Comparison of ENCODE assay signal across 31 cellular contexts in genomic region chr18:68426731-68427315, GRCh38.
DNase-seq lines count a peak whose midpoint lies in the region; ATAC-seq, FAIRE-seq and TF ChIP-seq lines count a peak whose summit lies in the region.
"Had no signal": no experiment of that assay in that cellular context is flagged by ENCODE, and none has a peak within 500 bp of the region (broad histone marks: within the 10 kb centered on the region; RNA-seq: fewer than 3 reads in every experiment).

No MANE protein-coding gene starts in this region.

- peak overlapping the region; percentile 44; the same call in 1 of the 2 replicates for H3K27ac Mint-ChIP-seq in GM23338
- H3K27ac Mint-ChIP-seq: activated CD4-positive, alpha-beta T cell treated with anti-CD3 and anti-CD28 coated beads, Interleukin-2, amount 10 ng/mL, durations not matched to agents 24 days and 14 days; activated T-helper 1 cell treated with anti-CD3 and anti-CD28 coated beads, Interleukin-12 subunit alpha, Interleukin-12 subunit beta, Interleukin-2, Interleukin-4 antibody, amounts not matched to agents 30 ng/mL and 10 ng/mL and 1 ng/mL, durations not matched to agents 14 hours and 24 hours and 36 hours; CD4-positive, CD25-positive, alpha-beta regulatory T cell had no signal

- H2AFZ ChIP-seq in GM23338: no peak overlapping the region
- H2AFZ ChIP-seq: parathyroid adenoma had no signal

- intact Hi-C loops in transverse colon (cut with DNase I; ENCODE audit: low total_unique reads): no loop called here

- no peak overlapping the region for H3K4me3 Mint-ChIP-seq in GM23338
- H3K4me3 Mint-ChIP-seq: activated CD4-positive, alpha-beta T cell treated with anti-CD3 and anti-CD28 coated beads, Interleukin-2, amount 10 ng/mL, durations not matched to agents 24 days and 14 days; activated T-helper 1 cell treated with anti-CD3 and anti-CD28 coated beads, Interleukin-12 subunit alpha, Interleukin-12 subunit beta, Interleukin-2, Interleukin-4 antibody, amounts not matched to agents 30 ng/mL and 10 ng/mL and 1 ng/mL, durations not matched to agents 14 hours and 24 hours and 36 hours; CD4-positive, CD25-positive, alpha-beta regulatory T cell; nephron had no signal

- H3K9me3 Mint-ChIP-seq in GM23338: peaks cover 6% of the 10 kb centered on the region; the same call in 1 of the 3 replicates
- H3K9me3 Mint-ChIP-seq: activated T-helper 1 cell treated with anti-CD3 and anti-CD28 coated beads, Interleukin-12 subunit alpha, Interleukin-12 subunit beta, Interleukin-2, Interleukin-4 antibody, amounts not matched to agents 30 ng/mL and 10 ng/mL and 1 ng/mL, durations not matched to agents 14 hours and 24 hours and 36 hours had no signal

- in situ Hi-C loops in transverse colon (cut with MboI; ENCODE audit: low pct_ligation_motif_present in 1 of 4, low pct_unique_long_range_greater_than_20kb in 1 of 4, low sequenced_read_pairs in 3 of 4): no loop called here

- no peaks in the 10 kb centered on the region for H3K4me1 ChIP-seq in GM23338 (ENCODE audit: insufficient read depth)
- H3K4me1 ChIP-seq in small intestine (ENCODE audit: control insufficient read depth in 2 of 2, insufficient read depth in 1 of 2, low read depth in 1 of 2, low read length in 1 of 2): no peaks in the 10 kb centered on the region
- no peaks in the 10 kb centered on the region for H3K4me1 ChIP-seq in transverse colon
- H3K4me1 ChIP-seq: ascending aorta, left ventricle myocardium inferior, parathyroid adenoma, right atrium auricular region had no signal

- TF ChIP-seq CTCF in GM23338 (conservative IDR thresholded peaks at IDR 0.05; ENCODE audit: low read depth in 2 of 2) (no peak), fibroblast of villous mesenchyme (IDR thresholded peaks at IDR 0.05; ENCODE audit: insufficient read depth, low read depth, low read length) (no peak), transverse colon (IDR thresholded peaks at IDR 0.05) (no peak)

- no peaks in the 10 kb centered on the region for H3K4me1 Mint-ChIP-seq in GM23338
- H3K4me1 Mint-ChIP-seq: activated CD4-positive, alpha-beta T cell treated with anti-CD3 and anti-CD28 coated beads, Interleukin-2, amount 10 ng/mL, durations not matched to agents 24 days and 14 days; CD4-positive, CD25-positive, alpha-beta regulatory T cell had no signal

- no peaks in the 10 kb centered on the region; the same call in 2 of the 3 replicates for H3K36me3 Mint-ChIP-seq in GM23338 (ENCODE audit: low read depth)
- H3K36me3 Mint-ChIP-seq: CD4-positive, CD25-positive, alpha-beta regulatory T cell had no signal

- DNase-seq in GM23338 (ENCODE audit: low spot score): no peak
- peak; percentile 31 for DNase-seq in RPMI7951 (ENCODE audit: low read depth)
- DNase-seq in fibroblast of villous mesenchyme (ENCODE audit: low read depth): peak; percentile 23
- DNase-seq in small intestine: peak; percentile 66
- DNase-seq in NCI-H1417 treated with DMSO at 0.1 percent for 48 hours (lab: John Stamatoyannopoulos, UW): no peak
- DNase-seq in transverse colon: no peak
- DNase-seq: activated CD4-positive, alpha-beta T cell treated with anti-CD3 and anti-CD28 coated beads, Interleukin-2, amount 10 ng/mL, durations not matched to agents 24 days and 14 days; activated naive CD4-positive, alpha-beta T cell treated with anti-CD3 and anti-CD28 coated beads, Interleukin-2, amount 50 U/mL, for 16 hours; CD4-positive, CD25-positive, alpha-beta regulatory T cell; dorsolateral prefrontal cortex; GOT3; hypothalamus; KBM-7; left ventricle myocardium inferior; midbrain; NCI-H1694; NCI-H2171 treated with DMSO at 0.1 percent for 48 hours; NCI-H526 treated with DMSO at 0.1 percent for 48 hours; RPMI8226; stimulated activated naive CD8-positive, alpha-beta T cell treated with anti-CD3 and anti-CD28 coated beads, Interleukin-15, Interleukin-2, amounts not matched to agents 100 U/mL and 50 U/mL, for 24 hours had no signal

- no peaks in the 10 kb centered on the region for H3K27me3 ChIP-seq in GM23338 (ENCODE audit: insufficient read depth)
- no peaks in the 10 kb centered on the region for H3K27me3 ChIP-seq in small intestine (ENCODE audit: control insufficient read depth in 2 of 2, insufficient read depth in 2 of 2, low read length in 2 of 2)
- no peaks in the 10 kb centered on the region for H3K27me3 ChIP-seq in transverse colon
- H3K27me3 ChIP-seq: ascending aorta, dorsolateral prefrontal cortex, right atrium auricular region had no signal

- no peaks in the 10 kb centered on the region for H3K9me2 ChIP-seq in GM23338 (ENCODE audit: insufficient read depth)

- 20 to 65% (median 35%) methylated on average over 5 of the region's 5 CpGs for WGBS in small intestine, 3 donors
- 49 to 58% methylated on average over 2 to 5 of the region's 5 CpGs for WGBS in transverse colon (ENCODE audit: low coverage in 1 of 2), 2 donors

- H3K27me3 Mint-ChIP-seq in GM23338 (ENCODE audit: insufficient read depth, low read depth, poor library complexity): no peaks in the 10 kb centered on the region
- H3K27me3 Mint-ChIP-seq: activated CD4-positive, alpha-beta T cell treated with anti-CD3 and anti-CD28 coated beads, Interleukin-2, amount 10 ng/mL, durations not matched to agents 24 days and 14 days; CD4-positive, CD25-positive, alpha-beta regulatory T cell had no signal

- no peak for TF ChIP-seq EP300 in transverse colon (IDR thresholded peaks at IDR 0.05; ENCODE audit: low read depth)

- no peak for FAIRE-seq in small intestine (lab: Jason Lieb, UNC)
- FAIRE-seq: endothelial cell of umbilical vein, G401.6 had no signal

- H3K27ac ChIP-seq in GM23338 (ENCODE audit: low read depth) (no peak overlapping the region), small intestine (ENCODE audit: low read depth in 1 of 2, low read length in 1 of 2) (no peak overlapping the region), transverse colon (no peak overlapping the region)
- H3K27ac ChIP-seq: ascending aorta, left ventricle myocardium inferior, parathyroid adenoma, right atrium auricular region, SK-N-MC, thoracic aorta, VCaP had no signal

- H3K9me3 ChIP-seq in small intestine (ENCODE audit: control insufficient read depth, low read depth): no peaks in the 10 kb centered on the region
- H3K9me3 ChIP-seq in transverse colon: peaks cover 0 to 3% of the 10 kb centered on the region in 2 donors
- H3K9me3 ChIP-seq: ascending aorta, thoracic aorta had no signal

- no peaks in the 10 kb centered on the region for H3K79me2 ChIP-seq in GM23338 (replicated peaks; ENCODE audit: insufficient read depth)
- H3K79me2 ChIP-seq: parathyroid adenoma had no signal

- ATAC-seq in GM23338: no peak
- ATAC-seq in GM18858 (IDR thresholded peaks at IDR 0.05; ENCODE audit: unreplicated experiment): no peak
- ATAC-seq: stimulated activated naive CD8-positive, alpha-beta T cell treated with anti-CD3 and anti-CD28 coated beads, Interleukin-15, Interleukin-2, amounts not matched to agents 100 U/mL and 50 U/mL, for 24 hours had no signal

- no peaks in the 10 kb centered on the region for H4K20me1 ChIP-seq in GM23338 (replicated peaks; ENCODE audit: insufficient read depth)

- H3K4me2 ChIP-seq in GM23338: no peak overlapping the region

- H3K36me3 ChIP-seq in GM23338 (ENCODE audit: insufficient read depth): no peaks in the 10 kb centered on the region
- no peaks in the 10 kb centered on the region for H3K36me3 ChIP-seq in small intestine (ENCODE audit: control insufficient read depth in 2 of 2, insufficient read depth in 2 of 2, low read length in 2 of 2)
- no peaks in the 10 kb centered on the region for H3K36me3 ChIP-seq in transverse colon
- H3K36me3 ChIP-seq: ascending aorta, left ventricle myocardium inferior, right atrium auricular region, thoracic aorta had no signal

- no peaks in the 10 kb centered on the region for H3F3A ChIP-seq in GM23338 (replicated peaks; ENCODE audit: low read depth)

- no peak for TF ChIP-seq POLR2A in transverse colon (IDR thresholded peaks at IDR 0.05)

- H3K4me3 ChIP-seq in GM23338: no peak overlapping the region
- H3K4me3 ChIP-seq in fibroblast of villous mesenchyme (ENCODE audit: low read depth, low read length): no peak overlapping the region
- no peak overlapping the region for H3K4me3 ChIP-seq in small intestine (ENCODE audit: low read depth in 1 of 2, low read length in 2 of 2)
- no peak overlapping the region for H3K4me3 ChIP-seq in transverse colon
- H3K4me3 ChIP-seq: ascending aorta, dorsolateral prefrontal cortex, left ventricle myocardium inferior, right atrium auricular region, SK-N-MC, thoracic aorta had no signal

TF ChIP-seq in GM23338, 12 proteins besides CTCF, POLR2A, EP300 and RAD21 (continues in another document):
- TF ChIP-seq JUNB (IDR thresholded peaks at IDR 0.05; ENCODE audit: unreplicated experiment) (no peak), EZH2 (IDR thresholded peaks at IDR 0.05; ENCODE audit: low read depth, unreplicated experiment) (no peak), ZNF114 (CRISPR knock-in tag; IDR thresholded peaks at IDR 0.05) (no peak)

Comparison
In these comparisons a context has a peak if more than half of its experiments do, and no peak if none do; other contexts are left out.
1. DNase-seq: peak in RPMI7951 (single experiment), fibroblast of villous mesenchyme (single experiment) and small intestine (single experiment); none in GM23338 (single experiment), NCI-H1417 treated with DMSO at 0.1 percent for 48 hours (single experiment) and transverse colon (single experiment).